ENCODE assay signal across 1 cellular context in the genomic region with DNA sequence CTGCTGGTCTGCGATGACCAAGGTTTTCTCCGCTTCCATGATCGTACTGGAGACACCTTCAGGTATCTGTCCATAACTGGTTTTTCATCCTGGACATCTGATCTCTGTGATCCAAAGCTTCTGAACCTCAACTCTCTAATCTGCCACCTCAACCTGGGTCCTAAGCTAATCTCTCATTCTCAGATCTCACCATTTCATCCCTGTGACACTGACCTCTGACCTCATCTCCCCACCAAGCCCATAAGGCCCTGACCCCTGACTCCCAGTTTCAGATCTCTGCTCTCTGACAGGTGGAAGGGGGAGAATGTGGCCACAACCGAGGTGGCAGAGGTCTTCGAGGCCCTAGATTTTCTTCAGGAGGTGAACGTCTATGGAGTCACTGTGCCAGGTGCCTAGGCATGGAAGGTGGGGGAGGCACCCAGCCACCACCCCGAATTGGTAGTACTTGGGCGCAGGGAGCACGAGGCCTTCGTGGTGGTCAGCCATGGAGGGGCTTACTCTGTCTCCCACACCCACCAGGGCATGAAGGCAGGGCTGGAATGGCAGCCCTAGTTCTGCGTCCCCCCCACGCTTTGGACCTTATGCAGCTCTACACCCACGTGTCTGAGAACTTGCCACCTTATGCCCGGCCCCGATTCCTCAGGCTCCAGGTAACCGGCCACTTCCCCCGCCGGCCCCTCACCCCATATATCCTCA.
A peak's percentile ranks its signal among the peaks of the same experiment; 100 is the strongest.
TF ChIP-seq lines count a peak whose summit lies in the region.

No MANE protein-coding gene starts in this region.

TF ChIP-seq in K562, 482 proteins besides CTCF, POLR2A, EP300 and RAD21 (continued from another document and continues in another):
- TF ChIP-seq AFF4 (CRISPR knock-in tag; IDR thresholded peaks at IDR 0.05) = no peak
- peak; percentile 30; the same call in 1 of the 2 replicates for TF ChIP-seq CTBP1 (IDR thresholded peaks at IDR 0.05; ENCODE audit: borderline replicate concordance)
- TF ChIP-seq ILF3 (IDR thresholded peaks at IDR 0.05; ENCODE audit: borderline replicate concordance) = no peak
- TF ChIP-seq ZNF324 (CRISPR knock-in tag; IDR thresholded peaks at IDR 0.05) = no peak
- no peak for TF ChIP-seq ZKSCAN1 (IDR thresholded peaks at IDR 0.05; ENCODE audit: low read depth, low read length)
- TF ChIP-seq ESRRB (CRISPR knock-in tag; IDR thresholded peaks at IDR 0.05; ENCODE audit: borderline replicate concordance) = no peak
- no peak for TF ChIP-seq NR2F6 (CRISPR knock-in tag; IDR thresholded peaks at IDR 0.05)
- no peak for TF ChIP-seq ZSCAN32 (CRISPR knock-in tag; IDR thresholded peaks at IDR 0.05)
- peak; percentile 82 for TF ChIP-seq NCOR1 (IDR thresholded peaks at IDR 0.05)
- TF ChIP-seq BRCA1 (IDR thresholded peaks at IDR 0.05) = no peak
- TF ChIP-seq BRCA1 (CRISPR knock-in tag; IDR thresholded peaks at IDR 0.05) = no peak
- TF ChIP-seq ZFP91 (CRISPR knock-in tag; IDR thresholded peaks at IDR 0.05) = no peak
- peak; percentile 65; the same call in 1 of the 2 replicates for TF ChIP-seq HDAC2 (IDR thresholded peaks at IDR 0.05)
- TF ChIP-seq, protein P1, sequence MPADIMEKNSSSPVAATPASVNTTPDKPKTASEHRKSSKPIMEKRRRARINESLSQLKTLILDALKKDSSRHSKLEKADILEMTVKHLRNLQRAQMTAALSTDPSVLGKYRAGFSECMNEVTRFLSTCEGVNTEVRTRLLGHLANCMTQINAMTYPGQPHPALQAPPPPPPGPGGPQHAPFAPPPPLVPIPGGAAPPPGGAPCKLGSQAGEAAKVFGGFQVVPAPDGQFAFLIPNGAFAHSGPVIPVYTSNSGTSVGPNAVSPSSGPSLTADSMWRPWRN (IDR thresholded peaks at IDR 0.05; ENCODE audit: low read depth) = no peak
- TF ChIP-seq, protein P2, sequence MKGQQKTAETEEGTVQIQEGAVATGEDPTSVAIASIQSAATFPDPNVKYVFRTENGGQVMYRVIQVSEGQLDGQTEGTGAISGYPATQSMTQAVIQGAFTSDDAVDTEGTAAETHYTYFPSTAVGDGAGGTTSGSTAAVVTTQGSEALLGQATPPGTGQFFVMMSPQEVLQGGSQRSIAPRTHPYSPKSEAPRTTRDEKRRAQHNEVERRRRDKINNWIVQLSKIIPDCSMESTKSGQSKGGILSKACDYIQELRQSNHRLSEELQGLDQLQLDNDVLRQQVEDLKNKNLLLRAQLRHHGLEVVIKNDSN (CRISPR knock-in tag; IDR thresholded peaks at IDR 0.05) = no peak
- TF ChIP-seq MEF2A (IDR thresholded peaks at IDR 0.05; ENCODE audit: control insufficient read depth, low read depth, low read length) = no peak
- TF ChIP-seq TEAD1 (CRISPR knock-in tag; IDR thresholded peaks at IDR 0.05) = peak; percentile 17 to 82; a peak in 1 of 4 replicates
- peak; percentile 65 for TF ChIP-seq NFIC (IDR thresholded peaks at IDR 0.05)
- no peak; the same call in 1 of the 2 replicates for TF ChIP-seq FOXM1 (IDR thresholded peaks at IDR 0.05; ENCODE audit: low read depth)
- no peak for TF ChIP-seq FOXM1 (CRISPR knock-in tag; IDR thresholded peaks at IDR 0.05; ENCODE audit: low read depth)
- TF ChIP-seq HDAC1 (IDR thresholded peaks at IDR 0.05) = peak in 1 of 2 experiments; percentile 67; a peak in 2 of 4 replicates
- no peak for TF ChIP-seq OTX1 (CRISPR knock-in tag; IDR thresholded peaks at IDR 0.05)
- no peak for TF ChIP-seq RBBP5 (IDR thresholded peaks at IDR 0.05; ENCODE audit: borderline replicate concordance, insufficient read depth, low read length, poor library complexity, severe bottlenecking)
- no peak for TF ChIP-seq RB1 (IDR thresholded peaks at IDR 0.05; ENCODE audit: low read depth)
- TF ChIP-seq ZNF449 (CRISPR knock-in tag; IDR thresholded peaks at IDR 0.05) = no peak
- no peak for TF ChIP-seq XRCC3 (IDR thresholded peaks at IDR 0.05)
- no peak for TF ChIP-seq ZNF408 (CRISPR knock-in tag; IDR thresholded peaks at IDR 0.05; ENCODE audit: low read depth)
- TF ChIP-seq ZNF57 (CRISPR knock-in tag; IDR thresholded peaks at IDR 0.05) = no peak
- no peak for TF ChIP-seq TSC22D4 (tag; IDR thresholded peaks at IDR 0.05)
- TF ChIP-seq HOXB6 (CRISPR knock-in tag; IDR thresholded peaks at IDR 0.05; ENCODE audit: borderline replicate concordance) = no peak
- TF ChIP-seq TAF15 (IDR thresholded peaks at IDR 0.05; ENCODE audit: low read depth, low read length) = no peak
- TF ChIP-seq HDAC6 (IDR thresholded peaks at IDR 0.05; ENCODE audit: low read depth, low read length) = no peak
- TF ChIP-seq PBX2 (CRISPR knock-in tag; IDR thresholded peaks at IDR 0.05; ENCODE audit: low read depth) = no peak
- TF ChIP-seq PBX2 (tag; conservative IDR thresholded peaks at IDR 0.05; ENCODE audit: low read depth) = no peak
- TF ChIP-seq TEAD4 (IDR thresholded peaks at IDR 0.05; ENCODE audit: low read length) = peak; percentile 95
- no peak for TF ChIP-seq TEAD4 (CRISPR knock-in tag; IDR thresholded peaks at IDR 0.05; ENCODE audit: borderline replicate concordance)
- TF ChIP-seq PHB2 (IDR thresholded peaks at IDR 0.05; ENCODE audit: low read depth) = no peak
- TF ChIP-seq, protein P3, sequence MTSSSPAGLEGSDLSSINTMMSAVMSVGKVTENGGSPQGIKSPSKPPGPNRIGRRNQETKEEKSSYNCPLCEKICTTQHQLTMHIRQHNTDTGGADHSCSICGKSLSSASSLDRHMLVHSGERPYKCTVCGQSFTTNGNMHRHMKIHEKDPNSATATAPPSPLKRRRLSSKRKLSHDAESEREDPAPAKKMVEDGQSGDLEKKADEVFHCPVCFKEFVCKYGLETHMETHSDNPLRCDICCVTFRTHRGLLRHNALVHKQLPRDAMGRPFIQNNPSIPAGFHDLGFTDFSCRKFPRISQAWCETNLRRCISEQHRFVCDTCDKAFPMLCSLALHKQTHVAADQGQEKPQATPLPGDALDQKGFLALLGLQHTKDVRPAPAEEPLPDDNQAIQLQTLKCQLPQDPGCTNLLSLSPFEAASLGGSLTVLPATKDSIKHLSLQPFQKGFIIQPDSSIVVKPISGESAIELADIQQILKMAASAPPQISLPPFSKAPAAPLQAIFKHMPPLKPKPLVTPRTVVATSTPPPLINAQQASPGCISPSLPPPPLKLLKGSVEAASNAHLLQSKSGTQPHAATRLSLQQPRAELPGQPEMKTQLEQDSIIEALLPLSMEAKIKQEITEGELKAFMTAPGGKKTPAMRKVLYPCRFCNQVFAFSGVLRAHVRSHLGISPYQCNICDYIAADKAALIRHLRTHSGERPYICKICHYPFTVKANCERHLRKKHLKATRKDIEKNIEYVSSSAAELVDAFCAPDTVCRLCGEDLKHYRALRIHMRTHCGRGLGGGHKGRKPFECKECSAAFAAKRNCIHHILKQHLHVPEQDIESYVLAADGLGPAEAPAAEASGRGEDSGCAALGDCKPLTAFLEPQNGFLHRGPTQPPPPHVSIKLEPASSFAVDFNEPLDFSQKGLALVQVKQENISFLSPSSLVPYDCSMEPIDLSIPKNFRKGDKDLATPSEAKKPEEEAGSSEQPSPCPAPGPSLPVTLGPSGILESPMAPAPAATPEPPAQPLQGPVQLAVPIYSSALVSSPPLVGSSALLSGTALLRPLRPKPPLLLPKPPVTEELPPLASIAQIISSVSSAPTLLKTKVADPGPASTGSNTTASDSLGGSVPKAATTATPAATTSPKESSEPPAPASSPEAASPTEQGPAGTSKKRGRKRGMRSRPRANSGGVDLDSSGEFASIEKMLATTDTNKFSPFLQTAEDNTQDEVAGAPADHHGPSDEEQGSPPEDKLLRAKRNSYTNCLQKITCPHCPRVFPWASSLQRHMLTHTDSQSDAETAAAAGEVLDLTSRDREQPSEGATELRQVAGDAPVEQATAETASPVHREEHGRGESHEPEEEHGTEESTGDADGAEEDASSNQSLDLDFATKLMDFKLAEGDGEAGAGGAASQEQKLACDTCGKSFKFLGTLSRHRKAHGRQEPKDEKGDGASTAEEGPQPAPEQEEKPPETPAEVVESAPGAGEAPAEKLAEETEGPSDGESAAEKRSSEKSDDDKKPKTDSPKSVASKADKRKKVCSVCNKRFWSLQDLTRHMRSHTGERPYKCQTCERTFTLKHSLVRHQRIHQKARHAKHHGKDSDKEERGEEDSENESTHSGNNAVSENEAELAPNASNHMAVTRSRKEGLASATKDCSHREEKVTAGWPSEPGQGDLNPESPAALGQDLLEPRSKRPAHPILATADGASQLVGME (CRISPR knock-in tag; IDR thresholded peaks at IDR 0.05) = no peak
- no peak for TF ChIP-seq MEF2D (tag; conservative IDR thresholded peaks at IDR 0.05; ENCODE audit: low read depth)
- peak; percentile 94 for TF ChIP-seq TAL1 (IDR thresholded peaks at IDR 0.05)
- TF ChIP-seq ZNF134 (CRISPR knock-in tag; conservative IDR thresholded peaks at IDR 0.05) = no peak
- TF ChIP-seq SIRT6 (IDR thresholded peaks at IDR 0.05; ENCODE audit: low read depth, low read length) = no peak
- TF ChIP-seq, protein P4, sequence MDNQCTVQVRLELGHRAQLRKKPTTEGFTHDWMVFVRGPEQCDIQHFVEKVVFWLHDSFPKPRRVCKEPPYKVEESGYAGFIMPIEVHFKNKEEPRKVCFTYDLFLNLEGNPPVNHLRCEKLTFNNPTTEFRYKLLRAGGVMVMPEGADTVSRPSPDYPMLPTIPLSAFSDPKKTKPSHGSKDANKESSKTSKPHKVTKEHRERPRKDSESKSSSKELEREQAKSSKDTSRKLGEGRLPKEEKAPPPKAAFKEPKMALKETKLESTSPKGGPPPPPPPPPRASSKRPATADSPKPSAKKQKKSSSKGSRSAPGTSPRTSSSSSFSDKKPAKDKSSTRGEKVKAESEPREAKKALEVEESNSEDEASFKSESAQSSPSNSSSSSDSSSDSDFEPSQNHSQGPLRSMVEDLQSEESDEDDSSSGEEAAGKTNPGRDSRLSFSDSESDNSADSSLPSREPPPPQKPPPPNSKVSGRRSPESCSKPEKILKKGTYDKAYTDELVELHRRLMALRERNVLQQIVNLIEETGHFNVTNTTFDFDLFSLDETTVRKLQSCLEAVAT (IDR thresholded peaks at IDR 0.05) = 0 out of 4 replicates have a peak, but pooled peaks of 1 of the 2 experiments have one; percentile 43
- TF ChIP-seq TFAM (CRISPR knock-in tag; conservative IDR thresholded peaks at IDR 0.05) = no peak
- TF ChIP-seq MTA2 (IDR thresholded peaks at IDR 0.05; ENCODE audit: low read depth) = peak; percentile 86
- no peak for TF ChIP-seq ZNF551 (CRISPR knock-in tag; IDR thresholded peaks at IDR 0.05)
- TF ChIP-seq HMG20B (CRISPR knock-in tag; IDR thresholded peaks at IDR 0.05) = no peak
